Comparison of ENCODE assay signal across 8 cellular contexts in the genomic region with DNA sequence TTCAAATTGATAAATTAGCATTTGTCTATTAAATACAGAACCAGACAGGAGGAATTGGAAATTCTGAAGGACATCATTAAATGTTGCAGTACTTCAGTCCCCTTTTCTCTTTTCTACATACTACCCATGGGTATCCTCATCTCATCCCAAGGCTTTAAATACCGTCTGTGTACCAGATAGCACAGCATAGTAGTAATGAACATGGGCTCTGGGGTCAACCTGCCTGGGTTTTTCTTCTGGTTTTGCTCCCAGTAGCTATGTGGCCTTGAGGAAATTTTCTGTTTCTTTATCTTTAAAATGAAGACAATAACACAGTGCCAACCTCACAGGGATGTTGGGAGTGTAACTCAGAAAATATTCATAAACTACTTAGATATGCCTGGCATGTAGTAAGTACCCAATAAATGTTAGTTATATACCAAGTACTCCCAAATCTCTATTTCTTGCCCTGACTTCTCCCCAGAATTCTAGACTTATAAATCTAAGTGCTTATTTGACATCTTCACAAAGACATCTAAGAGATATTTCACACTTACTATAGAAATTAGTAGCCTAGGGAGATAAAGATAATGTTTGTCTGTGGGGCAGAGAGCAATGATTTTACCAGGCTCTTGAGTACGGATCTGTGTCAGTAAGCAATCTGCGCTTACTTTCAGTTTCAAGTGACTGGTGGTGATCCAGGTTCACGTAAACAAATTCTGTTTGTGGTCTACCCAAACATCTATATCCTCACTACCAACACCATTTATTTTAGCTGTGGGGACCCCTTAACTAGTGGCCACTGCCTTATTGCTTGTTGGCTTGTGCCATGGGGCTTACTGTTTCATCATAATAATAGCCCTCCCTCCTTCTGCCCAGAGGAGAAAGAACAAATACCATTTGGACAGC. TPM values are rescaled to one million over a fixed set of nuclear protein-coding genes. Genes with fewer than 3 reads are reported as not detected.
DNase-seq lines count a peak whose midpoint lies in the region; ATAC-seq lines count a peak whose summit lies in the region.

No MANE protein-coding gene starts in this region.

- no peak for DNase-seq in activated T-cell treated with anti-CD3 and anti-CD28 coated beads, Interleukin-2, amount 50 U/mL, for 4 hours
- no peak for DNase-seq in activated T-cell treated with anti-CD3 and anti-CD28 coated beads, Interleukin-2, amount 50 U/mL, for 1 hour
- peak; percentile 32 for DNase-seq in activated CD4-positive, alpha-beta memory T cell treated with anti-CD3 and anti-CD28 coated beads for 36 hours
- no peak for DNase-seq in HAP-1 (ENCODE audit: low spot score in 2 of 2)
- DNase-seq in NCI-H69 (lab: John Stamatoyannopoulos, UW): no peak
- DNase-seq in HT-29 (ENCODE audit: low spot score): no peak

- in situ Hi-C loops in HAP-1 (cut with MboI; ENCODE audit: low sequenced_read_pairs): no loop called here

- H3K4me3 ChIP-seq in HAP-1: no peak overlapping the region

- peaks cover 12% of the 10 kb centered on the region for H3K9me3 Mint-ChIP-seq in activated T-cell treated with anti-CD3 and anti-CD28 coated beads, Interleukin-2, amount 50 U/mL, for 4 hours
- peaks cover 17% of the 10 kb centered on the region for H3K9me3 Mint-ChIP-seq in activated CD4-positive, alpha-beta memory T cell treated with anti-CD3 and anti-CD28 coated beads for 36 hours
- H3K9me3 Mint-ChIP-seq in stimulated activated naive CD8-positive, alpha-beta T cell treated with anti-CD3 and anti-CD28 coated beads, Interleukin-15, Interleukin-2, amounts not matched to agents 100 ng/mL and 50 ng/mL, for 24 hours: peaks cover 31% of the 10 kb centered on the region

- no peaks in the 10 kb centered on the region for H3K27me3 Mint-ChIP-seq in activated T-cell treated with anti-CD3 and anti-CD28 coated beads, Interleukin-2, amount 50 U/mL, for 4 hours (ENCODE audit: low read depth)
- no peaks in the 10 kb centered on the region for H3K27me3 Mint-ChIP-seq in activated CD4-positive, alpha-beta memory T cell treated with anti-CD3 and anti-CD28 coated beads for 36 hours
- H3K27me3 Mint-ChIP-seq in stimulated activated naive CD8-positive, alpha-beta T cell treated with anti-CD3 and anti-CD28 coated beads, Interleukin-15, Interleukin-2, amounts not matched to agents 100 ng/mL and 50 ng/mL, for 24 hours: no peaks in the 10 kb centered on the region

- no peaks in the 10 kb centered on the region; the same call in 1 of the 2 replicates for H3K27me3 ChIP-seq in HAP-1 (ENCODE audit: low read depth)

- peak overlapping the region; percentile 65 for H3K4me3 Mint-ChIP-seq in activated T-cell treated with anti-CD3 and anti-CD28 coated beads, Interleukin-2, amount 50 U/mL, for 4 hours
- peak overlapping the region; percentile 59 for H3K4me3 Mint-ChIP-seq in activated CD4-positive, alpha-beta memory T cell treated with anti-CD3 and anti-CD28 coated beads for 36 hours
- peak overlapping the region; percentile 67 for H3K4me3 Mint-ChIP-seq in stimulated activated naive CD8-positive, alpha-beta T cell treated with anti-CD3 and anti-CD28 coated beads, Interleukin-15, Interleukin-2, amounts not matched to agents 100 ng/mL and 50 ng/mL, for 24 hours

- H3K4me1 ChIP-seq in HAP-1: no peaks in the 10 kb centered on the region

- no peaks in the 10 kb centered on the region for H3K9me3 ChIP-seq in HAP-1

- CTCF ChIA-PET in activated CD4-positive, alpha-beta memory T cell treated with anti-CD3 and anti-CD28 coated beads for 36 hours (lab: Charles Lee): interaction anchor here (0.6 to 1.1 kb wide), 2 partner anchors 32 to 112 kb away, joined by 3 read pairs; no protein-coding TSS in a partner anchor

- intact Hi-C loops in activated CD4-positive, alpha-beta memory T cell treated with anti-CD3 and anti-CD28 coated beads for 36 hours (cut with micrococcal nuclease): loop anchor here (10.0 kb wide), 1 partner anchor 357 kb away; a partner anchor contains a TSS

- peak; percentile 87 to 88 for ATAC-seq in activated T-cell treated with anti-CD3 and anti-CD28 coated beads, Interleukin-2, amount 50 U/mL, for 4 hours
- ATAC-seq in HG03039 (IDR thresholded peaks at IDR 0.05; ENCODE audit: unreplicated experiment): peak; percentile 60

- H3K27ac Mint-ChIP-seq in activated CD4-positive, alpha-beta memory T cell treated with anti-CD3 and anti-CD28 coated beads for 36 hours: peak overlapping the region; percentile 84
- peak overlapping the region; percentile 91 for H3K27ac Mint-ChIP-seq in stimulated activated naive CD8-positive, alpha-beta T cell treated with anti-CD3 and anti-CD28 coated beads, Interleukin-15, Interleukin-2, amounts not matched to agents 100 ng/mL and 50 ng/mL, for 24 hours

- H3K36me3 ChIP-seq in HAP-1 (replicated peaks): no peaks in the 10 kb centered on the region

- POLR2A ChIA-PET in activated CD4-positive, alpha-beta memory T cell treated with anti-CD3 and anti-CD28 coated beads for 36 hours (lab: Charles Lee): interaction anchor here (0.6 kb wide), 1 partner anchor 16 kb away, joined by 4 read pairs; no protein-coding TSS in a partner anchor

- H3K36me3 Mint-ChIP-seq in activated T-cell treated with anti-CD3 and anti-CD28 coated beads, Interleukin-2, amount 50 U/mL, for 4 hours (ENCODE audit: insufficient read depth): peaks cover 9% of the 10 kb centered on the region
- peaks cover 15% of the 10 kb centered on the region for H3K36me3 Mint-ChIP-seq in activated CD4-positive, alpha-beta memory T cell treated with anti-CD3 and anti-CD28 coated beads for 36 hours
- H3K36me3 Mint-ChIP-seq in stimulated activated naive CD8-positive, alpha-beta T cell treated with anti-CD3 and anti-CD28 coated beads, Interleukin-15, Interleukin-2, amounts not matched to agents 100 ng/mL and 50 ng/mL, for 24 hours (ENCODE audit: low read depth): peaks cover 29% of the 10 kb centered on the region

- peaks cover 52% of the 10 kb centered on the region for H3K4me1 Mint-ChIP-seq in activated T-cell treated with anti-CD3 and anti-CD28 coated beads, Interleukin-2, amount 50 U/mL, for 4 hours (ENCODE audit: low read depth)
- H3K4me1 Mint-ChIP-seq in activated CD4-positive, alpha-beta memory T cell treated with anti-CD3 and anti-CD28 coated beads for 36 hours (ENCODE audit: low read depth): peaks cover 45% of the 10 kb centered on the region
- peaks cover 70% of the 10 kb centered on the region for H3K4me1 Mint-ChIP-seq in stimulated activated naive CD8-positive, alpha-beta T cell treated with anti-CD3 and anti-CD28 coated beads, Interleukin-15, Interleukin-2, amounts not matched to agents 100 ng/mL and 50 ng/mL, for 24 hours (ENCODE audit: low read depth)

RNA-seq across cellular contexts. Expression of a gene that starts 37.3 kb away (rescaled TPM):
- under 1 TPM; 0.08 TPM for total RNA-seq in activated T-cell treated with anti-CD3 and anti-CD28 coated beads, Interleukin-2, amount 50 U/mL, for 4 hours
- total RNA-seq in activated CD4-positive, alpha-beta memory T cell treated with anti-CD3 and anti-CD28 coated beads for 36 hours: not detected
- total RNA-seq in HT-29 (2014; rRNA removed; shearing (Covaris generic)): 1.5 and 1.6 TPM in 2 replicates
